In genomic region chr3:186097317-186097662, GRCh38 we compare ENCODE assay signal across 12 cellular contexts. TPM values are rescaled to one million over a fixed set of nuclear protein-coding genes. Genes with fewer than 3 reads are reported as not detected.
A peak's percentile ranks its signal among the peaks of the same experiment; 100 is the strongest.
DNase-seq lines count a peak whose midpoint lies in the region; ATAC-seq and TF ChIP-seq lines count a peak whose summit lies in the region.
"Had no signal": no experiment of that assay in that cellular context is flagged by ENCODE, and none has a peak within 500 bp of the region (broad histone marks: within the 10 kb centered on the region; RNA-seq: fewer than 3 reads in every experiment).

No MANE protein-coding gene starts in this region.

- H3K4me2 ChIP-seq in GM23248 (ENCODE audit: unreplicated experiment), result peak overlapping the region; percentile 72

- peaks cover 6% of the 10 kb centered on the region; the same call in 1 of the 2 replicates for H3F3A ChIP-seq in GM23248 (ENCODE audit: insufficient read depth)

- in situ Hi-C loops in GM23248 (cut with MboI), result no loop called here

- peaks cover 11% of the 10 kb centered on the region; the same call in 1 of the 2 replicates for H3K79me2 ChIP-seq in GM23248 (ENCODE audit: insufficient read depth)

- H3K9me3 Mint-ChIP-seq in WTC11 (no peaks in the 10 kb centered on the region), progenitor cell of endocrine pancreas (ENCODE audit: low read depth) (no peaks in the 10 kb centered on the region)

- no peak overlapping the region for H3K27ac ChIP-seq in GM23248
- peak overlapping the region; percentile 0 for H3K27ac ChIP-seq in foreskin keratinocyte

- peak overlapping the region; percentile 62 for H3K4me3 ChIP-seq in GM23248
- H3K4me3 ChIP-seq: GM12878 had no signal

- TF ChIP-seq CTCF in WTC11 (IDR thresholded peaks at IDR 0.05) (no peak), foreskin keratinocyte (conservative IDR thresholded peaks at IDR 0.05) (no peak), progenitor cell of endocrine pancreas (IDR thresholded peaks at IDR 0.05; ENCODE audit: unreplicated experiment) (no peak)

- H3K36me3 ChIP-seq in GM23248 (ENCODE audit: low read depth), result peaks cover 5% of the 10 kb centered on the region; the same call in 1 of the 2 replicates

- H2AFZ ChIP-seq in GM23248, result no peak overlapping the region

- H3K9ac ChIP-seq in GM23248, result no peak overlapping the region

- POLR2A ChIA-PET in WTC11 (lab: Charles Lee), result interaction anchor here (1.1 to 2.3 kb wide), 7 partner anchors 11 to 117 kb away, joined by 3 to 21 read pairs (median 4); partner anchors contain the start of gene ETV5

- peak; percentile 18 for ATAC-seq in WTC11
- ATAC-seq in foreskin keratinocyte, result peak; percentile 27
- ATAC-seq in GM18858 (IDR thresholded peaks at IDR 0.05; ENCODE audit: unreplicated experiment), result no peak

- H3K27ac Mint-ChIP-seq in WTC11, result peak overlapping the region; percentile 98
- peak overlapping the region; percentile 98 for H3K27ac Mint-ChIP-seq in progenitor cell of endocrine pancreas

- H3K27me3 Mint-ChIP-seq in WTC11 (ENCODE audit: low read depth) (no peaks in the 10 kb centered on the region), progenitor cell of endocrine pancreas (no peaks in the 10 kb centered on the region)

- peaks cover 81% of the 10 kb centered on the region for H3K4me1 Mint-ChIP-seq in WTC11
- peaks cover 54% of the 10 kb centered on the region for H3K4me1 Mint-ChIP-seq in progenitor cell of endocrine pancreas (ENCODE audit: low read depth)

- 35 to 47% methylated on average over 4 of the region's 4 CpGs for WGBS in GM23248 (ENCODE audit: low coverage in 1 of 2, low lambda C conversion rate in 2 of 2, missing lambda C conversion rate in 2 of 2), 2 experiments

- no peaks in the 10 kb centered on the region for H3K9me2 ChIP-seq in GM23248 (ENCODE audit: insufficient read depth)

- peaks cover 27% of the 10 kb centered on the region; the same call in 1 of the 2 replicates for H3K36me3 Mint-ChIP-seq in WTC11
- H3K36me3 Mint-ChIP-seq in progenitor cell of endocrine pancreas (ENCODE audit: insufficient read depth), result peaks cover 3% of the 10 kb centered on the region

- peak overlapping the region; percentile 82 for H3K4me3 Mint-ChIP-seq in WTC11
- H3K4me3 Mint-ChIP-seq in progenitor cell of endocrine pancreas (ENCODE audit: low read depth), result peak overlapping the region; percentile 84

- DNase-seq in GM23248 (no peak), WTC11 (ENCODE audit: low spot score) (no peak), foreskin keratinocyte (no peak), progenitor cell of endocrine pancreas (ENCODE audit: low spot score, unreplicated experiment) (no peak), pons (ENCODE audit: low spot score) (no peak), nucleus accumbens (lab: John Stamatoyannopoulos, UW) (no peak)
- DNase-seq in stimulated activated CD4-positive, alpha-beta T cell treated with anti-CD3 and anti-CD28 coated beads, Interleukin-4, amount 100 ng/mL, for 24 hours, result no peak
- DNase-seq: activated CD8-positive, alpha-beta memory T cell treated with anti-CD3 and anti-CD28 coated beads, Interleukin-2, amount 50 U/mL, for 48 hours; central memory CD4-positive, alpha-beta T cell; T-helper 2 cell had no signal

- CTCF ChIA-PET in WTC11 (lab: Charles Lee), result interaction anchor here (0.8 to 3.7 kb wide), 17 partner anchors 10 to 180 kb away, joined by 3 to 30 read pairs (median 6); partner anchors contain the start of gene ETV5

- no peaks in the 10 kb centered on the region for H3K9me3 ChIP-seq in GM23248 (ENCODE audit: low read depth)

- H3K4me1 ChIP-seq in GM23248 (ENCODE audit: insufficient read depth) (peaks cover 23% of the 10 kb centered on the region), foreskin keratinocyte (peaks cover 22% of the 10 kb centered on the region)

- H4K20me1 ChIP-seq in GM23248 (ENCODE audit: insufficient read depth), result no peaks in the 10 kb centered on the region

- H3K27me3 ChIP-seq in GM23248 (replicated peaks; ENCODE audit: insufficient read depth) (no peaks in the 10 kb centered on the region), foreskin keratinocyte (no peaks in the 10 kb centered on the region)

TF ChIP-seq in WTC11, 78 proteins besides CTCF, POLR2A, EP300 and RAD21:
- no peak for TF ChIP-seq NFATC4 (CRISPR knock-in tag; IDR thresholded peaks at IDR 0.05)
- no peak for TF ChIP-seq EMX1 (CRISPR knock-in tag; IDR thresholded peaks at IDR 0.05)
- TF ChIP-seq USF2 (CRISPR knock-in tag; IDR thresholded peaks at IDR 0.05), result no peak
TF ChIP-seq in WTC11: peak in this region for 0.

RNA-seq across cellular contexts. Expression of gene ETV5, which starts 11.6 kb away (rescaled TPM):
- total RNA-seq in GM23248 (2014; rRNA removed; shearing (Covaris generic)), result 35.9 and 44.0 TPM in 2 replicates
- polyA plus RNA-seq in GM23248 (2016; fragmentation: Nextera tagmentation; extraction: Ambion mirVana), result 44.6 and 47.5 TPM in 2 replicates
- total RNA-seq in WTC11 (2021), result 52.9 to 71.3 TPM (median 62.1 TPM) in 3 replicates
- total RNA-seq in foreskin keratinocyte, result 46.8 and 53.6 TPM in 2 replicates
- 23.4 and 24.5 TPM in 2 replicates for polyA plus RNA-seq in foreskin keratinocyte
- 51.3 and 54.1 TPM in 2 replicates for total RNA-seq in progenitor cell of endocrine pancreas
